Comparison of ENCODE assay signal across 9 cellular contexts in the genomic region with DNA sequence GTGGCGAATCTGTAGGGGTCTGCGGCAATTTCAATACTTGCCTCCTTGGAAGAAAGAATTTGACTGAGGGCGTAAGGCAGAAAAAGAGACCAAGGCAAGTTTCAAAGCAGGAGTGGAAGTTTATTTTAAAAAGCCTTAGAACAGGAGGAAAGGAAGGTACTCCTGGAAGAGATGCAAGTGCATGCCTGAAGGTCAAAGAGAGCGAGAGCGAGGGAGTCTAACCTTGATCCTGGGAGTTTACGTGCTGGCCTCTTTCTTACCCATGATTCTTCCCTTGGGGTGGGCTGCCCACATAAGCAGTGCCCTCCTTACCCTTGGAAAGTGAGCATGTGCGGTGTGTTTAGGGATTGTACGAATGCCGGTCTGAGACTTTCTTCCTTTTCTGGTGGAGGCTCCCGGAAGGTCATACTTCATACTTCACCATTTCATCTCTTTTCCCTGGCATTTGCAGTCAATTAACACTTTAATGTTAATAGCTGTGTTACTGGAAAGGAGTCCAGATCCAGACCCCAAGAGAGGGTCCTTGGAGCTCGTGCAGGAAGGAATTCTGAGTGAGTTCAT. TPM values are rescaled to one million over a fixed set of nuclear protein-coding genes. Genes with fewer than 3 reads are reported as not detected.
DNase-seq lines count a peak whose midpoint lies in the region; ATAC-seq and TF ChIP-seq lines count a peak whose summit lies in the region.
"Had no signal": no experiment of that assay in that cellular context is flagged by ENCODE, and none has a peak within 500 bp of the region (broad histone marks: within the 10 kb centered on the region; RNA-seq: fewer than 3 reads in every experiment).

No MANE protein-coding gene starts in this region.

- intact Hi-C loops in CD4-positive, alpha-beta memory T cell (cut with micrococcal nuclease), result no loop called here
- intact Hi-C loops in Panc1 (cut with micrococcal nuclease; ENCODE audit: unreplicated experiment), result no loop called here

- H3K4me1 Mint-ChIP-seq in CD4-positive, alpha-beta memory T cell, result peaks cover 7 to 24% (median 8%) of the 10 kb centered on the region in 4 donors
- peaks cover 38% of the 10 kb centered on the region for H3K4me1 Mint-ChIP-seq in endodermal cell
- H3K4me1 Mint-ChIP-seq in neural progenitor cell, result peaks cover 39% of the 10 kb centered on the region

- H3K27me3 ChIP-seq in CD4-positive, alpha-beta memory T cell (ENCODE audit: insufficient read depth, low read length), result no peaks in the 10 kb centered on the region
- no peaks in the 10 kb centered on the region for H3K27me3 ChIP-seq in Panc1 (ENCODE audit: control insufficient read depth, insufficient read depth, low read length)
- H3K27me3 ChIP-seq in endodermal cell (ENCODE audit: control insufficient read depth, insufficient read depth, low read length, poor library complexity, severe bottlenecking), result no peaks in the 10 kb centered on the region
- no peaks in the 10 kb centered on the region for H3K27me3 ChIP-seq in rectal smooth muscle tissue (ENCODE audit: control insufficient read depth, insufficient read depth, low read length)
- no peaks in the 10 kb centered on the region for H3K27me3 ChIP-seq in neural progenitor cell
- H3K27me3 ChIP-seq: cardiac muscle cell had no signal

- WGBS in endodermal cell (ENCODE audit: insufficient coverage in 1 of 2, insufficient read length in 1 of 2), 2 experiments, result 83 to 92% methylated on average over 4 to 11 of the region's 11 CpGs

- H3K27ac Mint-ChIP-seq in CD4-positive, alpha-beta memory T cell, result peak overlapping the region in 1 of 7 donors; percentile 14
- H3K27ac Mint-ChIP-seq in endodermal cell (peak overlapping the region; percentile 96), neural progenitor cell (no peak overlapping the region)

- H3K9ac ChIP-seq in endodermal cell (ENCODE audit: extremely low read depth, low read length, poor library complexity, severe bottlenecking) (no peak overlapping the region), rectal smooth muscle tissue (ENCODE audit: low read length) (no peak overlapping the region), neural progenitor cell (no peak overlapping the region)

- no peaks in the 10 kb centered on the region for H3K4me1 ChIP-seq in CD4-positive, alpha-beta memory T cell (ENCODE audit: insufficient read depth, low read length)
- no peaks in the 10 kb centered on the region for H3K4me1 ChIP-seq in Panc1 (ENCODE audit: control insufficient read depth, insufficient read depth, low read length)
- no peaks in the 10 kb centered on the region for H3K4me1 ChIP-seq in endodermal cell (ENCODE audit: control insufficient read depth, insufficient read depth, low read length)
- no peaks in the 10 kb centered on the region for H3K4me1 ChIP-seq in rectal smooth muscle tissue (ENCODE audit: control insufficient read depth, insufficient read depth, low read length)
- peaks cover 22% of the 10 kb centered on the region for H3K4me1 ChIP-seq in neural progenitor cell

- CTCF ChIA-PET in CD4-positive, alpha-beta memory T cell (lab: Charles Lee; ENCODE audit: partially characterized antibody), result no interaction called here
- CTCF ChIA-PET in Panc1 (lab: Charles Lee), result interaction anchor here (0.7 kb wide), 1 partner anchor 112 kb away, joined by 3 read pairs; no protein-coding TSS in a partner anchor

- no peak overlapping the region for H3K4me2 ChIP-seq in neural progenitor cell

- H3K4me3 Mint-ChIP-seq in CD4-positive, alpha-beta memory T cell, result peak overlapping the region; percentile 82 to 91 (median 86)
- H3K4me3 Mint-ChIP-seq in endodermal cell (no peak overlapping the region), neural progenitor cell (no peak overlapping the region)

- no peak overlapping the region for H3K4me3 ChIP-seq in CD4-positive, alpha-beta memory T cell (ENCODE audit: low read length in 2 of 2)
- H3K4me3 ChIP-seq in Panc1 (ENCODE audit: low read depth in 2 of 2, low read length in 2 of 2), result peak overlapping the region; percentile 37 to 47
- no peak overlapping the region for H3K4me3 ChIP-seq in endodermal cell (ENCODE audit: low read length)
- H3K4me3 ChIP-seq in rectal smooth muscle tissue (ENCODE audit: low read length), result peak overlapping the region; percentile 27
- no peak overlapping the region for H3K4me3 ChIP-seq in neural progenitor cell
- H3K4me3 ChIP-seq: cardiac muscle cell had no signal

- H2AFZ ChIP-seq in neural progenitor cell (replicated peaks), result no peak overlapping the region

- POLR2A ChIA-PET in CD4-positive, alpha-beta memory T cell (lab: Charles Lee; ENCODE audit: partially characterized antibody), result no interaction called here
- POLR2A ChIA-PET in Panc1 (lab: Charles Lee), result no interaction called here

- H3K27ac ChIP-seq in CD4-positive, alpha-beta memory T cell (ENCODE audit: low read depth, low read length), result no peak overlapping the region
- H3K27ac ChIP-seq in Panc1 (ENCODE audit: low read length) (no peak overlapping the region), endodermal cell (ENCODE audit: low read depth, low read length) (no peak overlapping the region), rectal smooth muscle tissue (ENCODE audit: low read depth, low read length) (no peak overlapping the region), neural progenitor cell (no peak overlapping the region)

- peaks cover 36% of the 10 kb centered on the region for H3F3A ChIP-seq in neural progenitor cell (ENCODE audit: low read depth)

- BruUV-seq in Panc1 (replicated peaks; lab: Mats Ljungman, UMichigan), result no TSS peak

- peaks cover 0 to 2% (median 0%) of the 10 kb centered on the region in 8 donors for H3K9me3 Mint-ChIP-seq in CD4-positive, alpha-beta memory T cell
- H3K9me3 Mint-ChIP-seq in endodermal cell (no peaks in the 10 kb centered on the region), neural progenitor cell (peaks cover 2% of the 10 kb centered on the region)

- no peaks in the 10 kb centered on the region for H3K79me2 ChIP-seq in neural progenitor cell (ENCODE audit: low read depth)

- in situ Hi-C loops in Panc1 (cut with HindIII; ENCODE audit: low pct_unique_long_range_greater_than_20kb, low sequenced_read_pairs), result no loop called here

- ATAC-seq in Panc1, result no peak

- TF ChIP-seq CTCF in Panc1 (IDR thresholded peaks at IDR 0.05), result no peak
- TF ChIP-seq CTCF in endodermal cell (conservative IDR thresholded peaks at IDR 0.05), result no peak
- no peak for TF ChIP-seq CTCF in neural progenitor cell (IDR thresholded peaks at IDR 0.05)

- H3K36me3 Mint-ChIP-seq in CD4-positive, alpha-beta memory T cell, result no peaks in the 10 kb centered on the region
- peaks cover 43% of the 10 kb centered on the region for H3K36me3 Mint-ChIP-seq in endodermal cell (ENCODE audit: low read depth)
- peaks cover 19% of the 10 kb centered on the region for H3K36me3 Mint-ChIP-seq in neural progenitor cell

- H4K20me1 ChIP-seq in neural progenitor cell (ENCODE audit: low read depth), result no peaks in the 10 kb centered on the region

- H3K27me3 Mint-ChIP-seq in CD4-positive, alpha-beta memory T cell, result peaks cover 0 to 2% of the 10 kb centered on the region in 2 donors
- no peaks in the 10 kb centered on the region for H3K27me3 Mint-ChIP-seq in endodermal cell (ENCODE audit: insufficient read depth)
- peaks cover 3% of the 10 kb centered on the region for H3K27me3 Mint-ChIP-seq in neural progenitor cell (ENCODE audit: insufficient read depth, low read depth)

- no peaks in the 10 kb centered on the region for H3K36me3 ChIP-seq in CD4-positive, alpha-beta memory T cell (ENCODE audit: insufficient read depth, low read length)
- H3K36me3 ChIP-seq in Panc1 (ENCODE audit: control insufficient read depth, insufficient read depth, low read length) (no peaks in the 10 kb centered on the region), endodermal cell (ENCODE audit: control insufficient read depth, insufficient read depth, low read length) (peaks cover 15% of the 10 kb centered on the region), rectal smooth muscle tissue (ENCODE audit: control insufficient read depth, insufficient read depth, low read length) (no peaks in the 10 kb centered on the region), neural progenitor cell (no peaks in the 10 kb centered on the region)
- H3K36me3 ChIP-seq: cardiac muscle cell had no signal

- H3K9me3 ChIP-seq in CD4-positive, alpha-beta memory T cell (ENCODE audit: control insufficient read depth in 1 of 2, low read length in 2 of 2), result no peaks in the 10 kb centered on the region
- H3K9me3 ChIP-seq in Panc1 (ENCODE audit: control insufficient read depth, insufficient read depth, low read depth, low read length), result no peaks in the 10 kb centered on the region
- no peaks in the 10 kb centered on the region for H3K9me3 ChIP-seq in endodermal cell (ENCODE audit: control insufficient read depth, low read length)
- H3K9me3 ChIP-seq in neural progenitor cell (ENCODE audit: low read depth), result no peaks in the 10 kb centered on the region

- no peak for DNase-seq in CD4-positive, alpha-beta memory T cell
- DNase-seq in Panc1 (ENCODE audit: low read depth, low spot score), result no peak
- DNase-seq in endodermal cell, result peak; percentile 47
- DNase-seq in NCI-H1092 (lab: John Stamatoyannopoulos, UW), result no peak
- DNase-seq in neural progenitor cell (ENCODE audit: low spot score), result no peak
- DNase-seq in midbrain (lab: John Stamatoyannopoulos, UW), result no peak
- DNase-seq in DMS 273 (lab: John Stamatoyannopoulos, UW; ENCODE audit: unreplicated experiment), result no peak

RNA-seq across cellular contexts. Expression of gene ARSD, which starts 40.0 kb away (rescaled TPM):
- 1 to 10 TPM; 2.1 to 3.2 TPM for total RNA-seq in CD4-positive, alpha-beta memory T cell
- 1 to 10 TPM in 1 of 2 donors, under 1 TPM in 1; 0.97 to 2.4 TPM for polyA plus RNA-seq in CD4-positive, alpha-beta memory T cell
- total RNA-seq in Panc1 (2021; ENCODE audit: unreplicated experiment) (12.7 TPM), endodermal cell (10 to 100 TPM in 1 of 2 donors, 1 to 10 TPM in 1; 4.9 to 15.7 TPM), neural progenitor cell (ENCODE audit: low replicate concordance) (4.3 and 6.2 TPM in 2 replicates)
- 13.5 TPM for polyA plus RNA-seq in Panc1 (2012; ENCODE audit: insufficient read length)
- polyA plus RNA-seq in endodermal cell (2013, experiment 1 of 2), result 4.9 TPM
- 5.1 TPM for polyA plus RNA-seq in endodermal cell (2013, experiment 2 of 2)

Comparison
In these comparisons a context has a peak if more than half of its experiments do, and no peak if none do; other contexts are left out.
1. H3K4me3 ChIP-seq: peak in Panc1 (2 of 2) and rectal smooth muscle tissue (single experiment); none in CD4-positive, alpha-beta memory T cell (0 of 2), endodermal cell (single experiment) and neural progenitor cell (single experiment).
2. H3K4me3 Mint-ChIP-seq: peak in CD4-positive, alpha-beta memory T cell (8 of 8); none in endodermal cell (single experiment) and neural progenitor cell (single experiment).